Comparison of ENCODE assay signal across 16 cellular contexts in genomic region chr5:109335114-109335513, GRCh38.
DNase-seq lines count a peak whose midpoint lies in the region; ATAC-seq and TF ChIP-seq lines count a peak whose summit lies in the region.
"Had no signal": no experiment of that assay in that cellular context is flagged by ENCODE, and none has a peak within 500 bp of the region (broad histone marks: within the 10 kb centered on the region; RNA-seq: fewer than 3 reads in every experiment).

No MANE protein-coding gene starts in this region.

- peaks cover 8% of the 10 kb centered on the region for H3K9me3 Mint-ChIP-seq in nephron
- H3K9me3 Mint-ChIP-seq in T-helper 2 cell treated with Interferon-gamma antibody and Interleukin-4, amounts not matched to agents 5 μg/mL and 100 μg/mL, for 36 hours: no peaks in the 10 kb centered on the region

- no peak for TF ChIP-seq CTCF in nephron (IDR thresholded peaks at IDR 0.05; ENCODE audit: unreplicated experiment in 3 of 3)

- H3K4me1 Mint-ChIP-seq in nephron: peaks cover 57% of the 10 kb centered on the region
- no peaks in the 10 kb centered on the region for H3K4me1 Mint-ChIP-seq in T-helper 2 cell treated with Interferon-gamma antibody and Interleukin-4, amounts not matched to agents 5 μg/mL and 100 μg/mL, for 36 hours (ENCODE audit: low read depth)

- peak overlapping the region in 1 of 3 experiments; percentile 22 for H3K4me3 Mint-ChIP-seq in nephron
- H3K4me3 Mint-ChIP-seq in T-helper 2 cell treated with Interferon-gamma antibody and Interleukin-4, amounts not matched to agents 5 μg/mL and 100 μg/mL, for 36 hours: no peak overlapping the region
- H3K4me3 Mint-ChIP-seq: HFFc6 had no signal

- peak; percentile 38 to 60 for ATAC-seq in left cardiac atrium
- ATAC-seq: Panc1 had no signal

- H3K27ac Mint-ChIP-seq in nephron: peak overlapping the region; percentile 83 to 85 (median 85)
- H3K27ac Mint-ChIP-seq in T-helper 2 cell treated with Interferon-gamma antibody and Interleukin-4, amounts not matched to agents 5 μg/mL and 100 μg/mL, for 36 hours: no peak overlapping the region
- H3K27ac Mint-ChIP-seq: HFFc6 had no signal

- peaks cover 2% of the 10 kb centered on the region for H3K27me3 Mint-ChIP-seq in nephron (ENCODE audit: low read depth)
- H3K27me3 Mint-ChIP-seq in T-helper 2 cell treated with Interferon-gamma antibody and Interleukin-4, amounts not matched to agents 5 μg/mL and 100 μg/mL, for 36 hours (ENCODE audit: low read depth): no peaks in the 10 kb centered on the region

- intact Hi-C loops in left cardiac atrium (cut with DNase I): no loop called here

- DNase-seq in LHCN-M2 (ENCODE audit: low read depth) (peak; percentile 94), NCI-H446 treated with DMSO at 0.1 percent for 48 hours (lab: John Stamatoyannopoulos, UW) (peak; percentile 79), left cardiac atrium (no peak), UCSD-AML1 (lab: John Stamatoyannopoulos, UW; ENCODE audit: unreplicated experiment) (no peak), D341Med (ENCODE audit: low spot score) (no peak)
- DNase-seq in T-helper 2 cell treated with Interferon-gamma antibody and Interleukin-4, amounts not matched to agents 5 μg/mL and 100 μg/mL, for 36 hours (ENCODE audit: low spot score): no peak
- DNase-seq: ACHN, C1 segment of cervical spinal cord, DND-41, H7, HFFc6, NCI-H1436, NCI-H1930, NCI-H69 had no signal

- peaks cover 72% of the 10 kb centered on the region for H3K36me3 Mint-ChIP-seq in nephron (ENCODE audit: low read depth)
- H3K36me3 Mint-ChIP-seq in T-helper 2 cell treated with Interferon-gamma antibody and Interleukin-4, amounts not matched to agents 5 μg/mL and 100 μg/mL, for 36 hours (ENCODE audit: low read depth): peaks cover 13% of the 10 kb centered on the region

Comparison
In these comparisons a context has a peak if more than half of its experiments do, and no peak if none do; other contexts are left out.
1. DNase-seq: peak in LHCN-M2 (single experiment) and NCI-H446 treated with DMSO at 0.1 percent for 48 hours (single experiment); none in left cardiac atrium (single experiment), UCSD-AML1 (single experiment), T-helper 2 cell treated with Interferon-gamma antibody and Interleukin-4, amounts not matched to agents 5 μg/mL and 100 μg/mL, for 36 hours (single experiment) and D341Med (single experiment).